Comparison of ENCODE assay signal across 1 cellular context in the genomic region with DNA sequence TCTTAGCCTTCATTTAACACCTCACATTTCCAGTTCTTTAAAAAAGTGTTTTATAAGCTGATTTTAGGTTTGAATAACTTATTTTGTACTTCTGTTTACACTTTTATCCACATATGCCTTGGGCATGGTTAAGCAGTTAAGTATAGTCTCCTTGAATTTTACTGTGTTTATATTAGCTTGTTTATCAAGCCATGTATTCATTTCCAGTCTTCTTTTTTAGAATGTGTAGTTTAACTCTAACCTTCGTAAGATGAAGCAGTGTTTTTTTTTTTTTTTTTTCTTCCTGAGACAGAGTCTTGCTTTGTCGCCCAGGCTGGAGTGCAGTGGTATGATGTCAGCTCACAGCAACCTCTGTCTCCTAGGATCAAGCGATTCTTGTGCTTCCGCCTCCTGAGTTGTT.
TF ChIP-seq lines count a peak whose summit lies in the region.

No MANE protein-coding gene starts in this region.

TF ChIP-seq in IMR-90, 13 proteins besides CTCF, POLR2A, EP300 and RAD21 (continued from another document):
- TF ChIP-seq, protein P1, sequence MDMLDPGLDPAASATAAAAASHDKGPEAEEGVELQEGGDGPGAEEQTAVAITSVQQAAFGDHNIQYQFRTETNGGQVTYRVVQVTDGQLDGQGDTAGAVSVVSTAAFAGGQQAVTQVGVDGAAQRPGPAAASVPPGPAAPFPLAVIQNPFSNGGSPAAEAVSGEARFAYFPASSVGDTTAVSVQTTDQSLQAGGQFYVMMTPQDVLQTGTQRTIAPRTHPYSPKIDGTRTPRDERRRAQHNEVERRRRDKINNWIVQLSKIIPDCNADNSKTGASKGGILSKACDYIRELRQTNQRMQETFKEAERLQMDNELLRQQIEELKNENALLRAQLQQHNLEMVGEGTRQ (IDR thresholded peaks at IDR 0.05; ENCODE audit: low read depth, low read length), result no peak
- TF ChIP-seq SMC3 (IDR thresholded peaks at IDR 0.05; ENCODE audit: low read depth, low read length), result no peak
- TF ChIP-seq CEBPB (IDR thresholded peaks at IDR 0.05; ENCODE audit: low read depth, low read length), result no peak
- no peak for TF ChIP-seq FOS (IDR thresholded peaks at IDR 0.05; ENCODE audit: low read depth, low read length)
